Comparison of ENCODE assay signal across 8 cellular contexts in the genomic region with DNA sequence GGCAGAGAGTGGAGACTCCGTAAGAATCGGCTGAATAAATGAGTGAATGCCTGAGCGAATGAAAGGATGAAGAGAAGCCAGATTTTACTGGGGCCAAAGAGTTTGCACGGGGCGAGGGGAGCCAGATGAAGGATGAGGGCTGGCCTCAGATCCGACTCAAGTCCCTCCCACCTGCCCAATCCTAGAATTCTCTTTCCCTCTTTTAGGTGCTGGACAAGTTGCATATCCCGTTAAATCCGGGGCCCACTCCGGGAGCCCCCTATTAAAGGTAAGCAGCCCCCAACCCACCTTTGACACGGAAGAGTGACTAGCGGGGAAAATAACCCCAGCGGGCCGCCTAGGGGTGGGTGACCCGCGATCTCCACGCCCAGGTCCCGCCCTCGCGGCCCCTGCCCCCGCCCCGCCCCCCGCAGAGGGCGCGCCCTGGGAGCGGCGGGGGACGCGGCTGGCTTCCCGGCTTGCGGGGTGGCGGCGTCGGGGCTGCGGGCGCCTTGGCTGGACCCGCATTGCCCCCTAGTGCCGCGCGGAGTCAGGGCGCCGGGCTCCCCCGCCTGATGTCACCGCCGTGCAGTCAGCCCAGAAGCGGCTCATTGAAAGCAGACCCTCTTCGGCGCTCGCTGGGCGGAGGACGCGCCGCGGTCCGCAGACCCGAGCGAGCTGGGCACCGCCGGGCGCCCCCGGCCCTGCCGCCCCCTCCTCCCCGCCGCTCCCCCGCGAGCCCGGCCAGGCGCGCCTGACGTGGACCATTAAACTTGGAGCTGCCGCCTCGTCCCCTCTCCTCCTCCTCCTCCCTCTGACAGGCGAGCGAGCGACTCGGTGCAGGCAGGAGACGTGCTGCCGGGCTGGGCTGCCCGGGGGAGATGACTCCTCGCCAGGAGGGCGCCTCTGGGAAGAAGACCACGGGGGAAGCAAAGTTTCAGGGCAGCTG. TPM values are rescaled to one million over a fixed set of nuclear protein-coding genes. Genes with fewer than 3 reads are reported as not detected.
DNase-seq lines count a peak whose midpoint lies in the region; ATAC-seq and TF ChIP-seq lines count a peak whose summit lies in the region.

A gene (plus strand): TSS at position 570 of the 928 bp plus-strand sequence. CDS start 424 bp downstream, outside the sequence.

- H3K36me3 ChIP-seq in CD4-positive, CD25-positive, alpha-beta regulatory T cell (ENCODE audit: control insufficient read depth, insufficient read depth, low read length) = no peaks in the 10 kb centered on the region

- DNase-seq in CD4-positive, CD25-positive, alpha-beta regulatory T cell = peak in 2 of 3 donors; percentile 8 to 20
- DNase-seq in NCI-H524 (lab: John Stamatoyannopoulos, UW) (peak; percentile 40 to 63), fibroblast of pulmonary artery (ENCODE audit: low read depth) (peak; percentile 72), nephron progenitor cell (peak; percentile 90), substantia nigra (lab: John Stamatoyannopoulos, UW) (peak in 37 of 49 donors; percentile 5 to 66 (median 30))
- peak; percentile 62 to 72 for DNase-seq in activated T-cell treated with anti-CD3 and anti-CD28 coated beads, Interleukin-2, amount 50 U/mL, for 48 hours
- DNase-seq in effector CD8-positive, alpha-beta T cell (lab: John Stamatoyannopoulos, UW) = no peak

- H3K4me1 ChIP-seq in CD4-positive, CD25-positive, alpha-beta regulatory T cell (ENCODE audit: control insufficient read depth, insufficient read depth, low read length, poor library complexity, severe bottlenecking) = peaks cover 5% of the 10 kb centered on the region

- ATAC-seq in CD4-positive, CD25-positive, alpha-beta regulatory T cell (ENCODE audit: low read depth in 2 of 2) = peak in 1 of 2 donors; percentile 30
- peak; percentile 79 for ATAC-seq in GM21576 (IDR thresholded peaks at IDR 0.05; ENCODE audit: unreplicated experiment)

- TF ChIP-seq CTCF in fibroblast of pulmonary artery (IDR thresholded peaks at IDR 0.05; ENCODE audit: low read length, missing control alignments) (peak; percentile 34), nephron progenitor cell (IDR thresholded peaks at IDR 0.05) (peak; percentile 36)

- no peaks in the 10 kb centered on the region for H3K9me3 ChIP-seq in CD4-positive, CD25-positive, alpha-beta regulatory T cell (ENCODE audit: control insufficient read depth in 2 of 2, low read length in 2 of 2)

- peaks cover 24% of the 10 kb centered on the region for H3K27me3 ChIP-seq in CD4-positive, CD25-positive, alpha-beta regulatory T cell (ENCODE audit: control insufficient read depth, insufficient read depth, low read length)

- no peaks in the 10 kb centered on the region for H3K36me3 Mint-ChIP-seq in CD4-positive, CD25-positive, alpha-beta regulatory T cell
- no peaks in the 10 kb centered on the region for H3K36me3 Mint-ChIP-seq in nephron progenitor cell (ENCODE audit: low read depth)

- H3K4me3 Mint-ChIP-seq in CD4-positive, CD25-positive, alpha-beta regulatory T cell = peak within 1 kb of the TSS; percentile 54 to 76 (median 66)
- H3K4me3 Mint-ChIP-seq in nephron progenitor cell = peak within 1 kb of the TSS; percentile 81

- H3K27ac Mint-ChIP-seq in CD4-positive, CD25-positive, alpha-beta regulatory T cell = peak within 1 kb of the TSS in 1 of 3 donors; percentile 70
- H3K27ac Mint-ChIP-seq in nephron progenitor cell = no peak within 1 kb of the TSS

- peaks cover 49% of the 10 kb centered on the region for H3K27me3 Mint-ChIP-seq in CD4-positive, CD25-positive, alpha-beta regulatory T cell
- peaks cover 47% of the 10 kb centered on the region for H3K27me3 Mint-ChIP-seq in nephron progenitor cell (ENCODE audit: low read depth, poor library complexity)

- no peak within 1 kb of the TSS for H3K27ac ChIP-seq in CD4-positive, CD25-positive, alpha-beta regulatory T cell (ENCODE audit: insufficient read depth, low read length, poor library complexity, severe bottlenecking)
- no peak within 1 kb of the TSS for H3K27ac ChIP-seq in substantia nigra (ENCODE audit: low read depth, low read length, poor library complexity, severe bottlenecking)

- peaks cover 0 to 13% (median 2%) of the 10 kb centered on the region in 4 donors for H3K4me1 Mint-ChIP-seq in CD4-positive, CD25-positive, alpha-beta regulatory T cell
- H3K4me1 Mint-ChIP-seq in nephron progenitor cell = peaks cover 59% of the 10 kb centered on the region

- H3K9me3 Mint-ChIP-seq in CD4-positive, CD25-positive, alpha-beta regulatory T cell = peaks cover 0 to 1% (median 0%) of the 10 kb centered on the region in 7 donors
- H3K9me3 Mint-ChIP-seq in nephron progenitor cell = no peaks in the 10 kb centered on the region

- H3K4me3 ChIP-seq in CD4-positive, CD25-positive, alpha-beta regulatory T cell (ENCODE audit: low read depth, low read length) = no peak within 1 kb of the TSS
- peak within 1 kb of the TSS; percentile 51 for H3K4me3 ChIP-seq in fibroblast of pulmonary artery (replicated peaks; ENCODE audit: low read depth, low read length)

RNA-seq across cellular contexts. Expression of the gene that starts here (rescaled TPM):
- not detected for total RNA-seq in CD4-positive, CD25-positive, alpha-beta regulatory T cell
- not detected for polyA plus RNA-seq in CD4-positive, CD25-positive, alpha-beta regulatory T cell

Comparison
In these comparisons a context has a peak if more than half of its experiments do, and no peak if none do; other contexts are left out.
1. Peak in DNase-seq in CD4-positive, CD25-positive, alpha-beta regulatory T cell; RNA of the gene not detected or under 1 TPM.